In genomic region chr11:117171007-117171647, GRCh38 we compare ENCODE assay signal across 20 cellular contexts. TPM values are rescaled to one million over a fixed set of nuclear protein-coding genes. Genes with fewer than 3 reads are reported as not detected.
DNase-seq lines count a peak whose midpoint lies in the region; ATAC-seq, FAIRE-seq and TF ChIP-seq lines count a peak whose summit lies in the region.
"Had no signal": no experiment of that assay in that cellular context is flagged by ENCODE, and none has a peak within 500 bp of the region (broad histone marks: within the 10 kb centered on the region; RNA-seq: fewer than 3 reads in every experiment).

No MANE protein-coding gene starts in this region.

- no peak for TF ChIP-seq CTCF in HepG2 (CRISPR knock-in tag; IDR thresholded peaks at IDR 0.05)

- H4K20me1 ChIP-seq in HepG2 (ENCODE audit: insufficient read depth, low read length): no peaks in the 10 kb centered on the region

- no peak for ATAC-seq in HepG2
- ATAC-seq in stimulated activated memory B cell treated with anti-CD40 and anti-IgM and Interleukin-4, amounts not matched to agents 10 μg/mL and 1 μg/mL and 100 μg/mL, for 72 hours: no peak
- no peak for ATAC-seq in T-helper 17 cell
- ATAC-seq: A549; stimulated activated effector memory CD8-positive, alpha-beta T cell treated with anti-CD3 and anti-CD28 coated beads, Interleukin-12 subunit alpha, Interleukin-12 subunit beta, amount 100 ng/mL, for 72 hours had no signal

- no peak for FAIRE-seq in HepG2 (lab: Jason Lieb, UNC)
- FAIRE-seq: A549, RCC 7860 had no signal

- H3K9ac ChIP-seq in adipocyte (ENCODE audit: low read length) (peak overlapping the region; percentile 62), HepG2 (ENCODE audit: insufficient read depth, low read depth, low read length) (no peak overlapping the region)

- H3K36me3 Mint-ChIP-seq in activated T-cell treated with anti-CD3 and anti-CD28 coated beads, Interleukin-2, amount 50 U/mL, for 24 hours (ENCODE audit: low read depth): peaks cover 59% of the 10 kb centered on the region
- H3K36me3 Mint-ChIP-seq in stimulated activated memory B cell treated with anti-CD40 and anti-IgM and Interleukin-4, amounts not matched to agents 10 μg/mL and 1 μg/mL and 100 μg/mL, for 72 hours: peaks cover 10% of the 10 kb centered on the region
- peaks cover 2% of the 10 kb centered on the region for H3K36me3 Mint-ChIP-seq in T-helper 17 cell (ENCODE audit: low read depth)

- no peak overlapping the region for H3K4me3 ChIP-seq in adipocyte (ENCODE audit: low read length)
- no peak overlapping the region for H3K4me3 ChIP-seq in HepG2 (replicated peaks in 1 of 3; ENCODE audit: insufficient read depth in 1 of 3, low read depth in 2 of 3, low read length in 3 of 3)
- H3K4me3 ChIP-seq: A549, dorsolateral prefrontal cortex, esophagus muscularis mucosa, skin epidermis had no signal

- no peak for TF ChIP-seq RAD21 in HepG2 (CRISPR knock-in tag; IDR thresholded peaks at IDR 0.05)

- H3K4me1 Mint-ChIP-seq in activated T-cell treated with anti-CD3 and anti-CD28 coated beads, Interleukin-2, amount 50 U/mL, for 24 hours (ENCODE audit: low read depth): peaks cover 17% of the 10 kb centered on the region
- H3K4me1 Mint-ChIP-seq in stimulated activated memory B cell treated with anti-CD40 and anti-IgM and Interleukin-4, amounts not matched to agents 10 μg/mL and 1 μg/mL and 100 μg/mL, for 72 hours: peaks cover 11% of the 10 kb centered on the region
- H3K4me1 Mint-ChIP-seq in T-helper 17 cell: peaks cover 3% of the 10 kb centered on the region

- H3K79me2 ChIP-seq in HepG2 (ENCODE audit: insufficient read depth, low read length): no peaks in the 10 kb centered on the region

- H3K4me1 ChIP-seq in adipocyte (ENCODE audit: control insufficient read depth, insufficient read depth, low read length) (peaks cover 63% of the 10 kb centered on the region), HepG2 (ENCODE audit: insufficient read depth, low read length) (peaks cover 19% of the 10 kb centered on the region; the same call in 1 of the 2 replicates)
- H3K4me1 ChIP-seq: A549 had no signal

- in situ Hi-C loops in HepG2 (cut with HindIII; ENCODE audit: extremely low pct_ligation_motif_present, low pct_unique_long_range_greater_than_20kb): no loop called here

- H3K27ac ChIP-seq in HepG2 (ENCODE audit: extremely low read length, insufficient read depth, low read length): no peak overlapping the region
- H3K27ac ChIP-seq: A549 had no signal

- no TSS peak for BruUV-seq in HepG2 (replicated peaks; lab: Mats Ljungman, UMichigan)

- H3K9me3 ChIP-seq in adipocyte (ENCODE audit: control insufficient read depth, low read length): no peaks in the 10 kb centered on the region
- no peaks in the 10 kb centered on the region for H3K9me3 ChIP-seq in HepG2 (ENCODE audit: low read length)
- no peaks in the 10 kb centered on the region for H3K9me3 ChIP-seq in T-helper 17 cell (ENCODE audit: control insufficient read depth, low read length, poor library complexity, severe bottlenecking)
- H3K9me3 ChIP-seq: A549, esophagus muscularis mucosa had no signal

- no peak overlapping the region for H2AFZ ChIP-seq in HepG2 (ENCODE audit: low read length)

- CTCF ChIA-PET in HepG2 (lab: Yijun Ruan, JAX; ENCODE audit: low intra/inter-chr PET ratio, low total read pairs): no interaction called here

- TF ChIP-seq POLR2A in HepG2 (IDR thresholded peaks at IDR 0.05; ENCODE audit: insufficient read depth in 1 of 2, low read depth in 2 of 2, low read length in 2 of 2): no peak

- H3K27me3 ChIP-seq in adipocyte (replicated peaks; ENCODE audit: control insufficient read depth, insufficient read depth, low read length) (no peaks in the 10 kb centered on the region), HepG2 (ENCODE audit: control insufficient read depth in 1 of 2, insufficient read depth in 2 of 2, low read length in 2 of 2) (no peaks in the 10 kb centered on the region)
- H3K27me3 ChIP-seq: dorsolateral prefrontal cortex, esophagus muscularis mucosa had no signal

- no peaks in the 10 kb centered on the region for H3K9me3 Mint-ChIP-seq in activated T-cell treated with anti-CD3 and anti-CD28 coated beads, Interleukin-2, amount 50 U/mL, for 24 hours
- no peaks in the 10 kb centered on the region for H3K9me3 Mint-ChIP-seq in stimulated activated memory B cell treated with anti-CD40 and anti-IgM and Interleukin-4, amounts not matched to agents 10 μg/mL and 1 μg/mL and 100 μg/mL, for 72 hours
- H3K9me3 Mint-ChIP-seq: stimulated activated effector memory CD8-positive, alpha-beta T cell treated with anti-CD3 and anti-CD28 coated beads, Interleukin-12 subunit alpha, Interleukin-12 subunit beta, amount 100 ng/mL, for 72 hours had no signal

- no peak overlapping the region for H3K4me2 ChIP-seq in HepG2 (ENCODE audit: low read depth, low read length)
- H3K4me2 ChIP-seq: A549 had no signal

- H3K36me3 ChIP-seq in adipocyte (ENCODE audit: control insufficient read depth, insufficient read depth, low read length, severe bottlenecking): peaks cover 48% of the 10 kb centered on the region
- peaks cover 6 to 35% of the 10 kb centered on the region in 2 experiments; a peak in 4 of 5 replicates for H3K36me3 ChIP-seq in HepG2 (replicated peaks in 1 of 2; ENCODE audit: control insufficient read depth in 1 of 2, insufficient read depth in 2 of 2, low read length in 2 of 2)

- no peak for DNase-seq in activated T-cell treated with anti-CD3 and anti-CD28 coated beads, Interleukin-2, amount 50 U/mL, for 24 hours
- no peak for DNase-seq in activated T-cell treated with anti-CD3 and anti-CD28 coated beads, Interleukin-2, amount 50 U/mL, for 1 hour
- no peak for DNase-seq in adipocyte (ENCODE audit: low read depth)
- DNase-seq in HepG2 (ENCODE audit: low spot score): no peak
- DNase-seq in T-helper 17 cell: no peak
- no peak for DNase-seq in NCI-H526 (lab: John Stamatoyannopoulos, UW)
- DNase-seq in DMS153 (lab: John Stamatoyannopoulos, UW): no peak
- DNase-seq: activated effector memory CD4-positive, alpha-beta T cell treated with Interleukin-2 at 50 U/mL for 16 hours; Karpas-422; midbrain; NCI-H1105; nucleus accumbens; SW 1271 had no signal

- no peak overlapping the region for H3K4me3 Mint-ChIP-seq in activated T-cell treated with anti-CD3 and anti-CD28 coated beads, Interleukin-2, amount 50 U/mL, for 24 hours
- H3K4me3 Mint-ChIP-seq in stimulated activated memory B cell treated with anti-CD40 and anti-IgM and Interleukin-4, amounts not matched to agents 10 μg/mL and 1 μg/mL and 100 μg/mL, for 72 hours: no peak overlapping the region
- H3K4me3 Mint-ChIP-seq in T-helper 17 cell: no peak overlapping the region
- H3K4me3 Mint-ChIP-seq: stimulated activated effector memory CD8-positive, alpha-beta T cell treated with anti-CD3 and anti-CD28 coated beads, Interleukin-12 subunit alpha, Interleukin-12 subunit beta, amount 100 ng/mL, for 72 hours had no signal

- POLR2A ChIA-PET in HepG2 (lab: Yijun Ruan, JAX): interaction anchor here (1.6 to 1.8 kb wide), 2 partner anchors 7 to 27 kb away, joined by 4 to 9 read pairs; partner anchors contain the start of genes PAFAH1B2 and SIDT2

- TF ChIP-seq EP300 in HepG2 (IDR thresholded peaks at IDR 0.05; ENCODE audit: low read depth in 2 of 2, low read length in 2 of 2) (no peak), HepG2 (CRISPR knock-in tag; IDR thresholded peaks at IDR 0.05; ENCODE audit: borderline replicate concordance) (no peak)

- peak overlapping the region; percentile 84 for H3K27ac Mint-ChIP-seq in activated T-cell treated with anti-CD3 and anti-CD28 coated beads, Interleukin-2, amount 50 U/mL, for 24 hours
- peak overlapping the region; percentile 42 for H3K27ac Mint-ChIP-seq in stimulated activated memory B cell treated with anti-CD40 and anti-IgM and Interleukin-4, amounts not matched to agents 10 μg/mL and 1 μg/mL and 100 μg/mL, for 72 hours
- H3K27ac Mint-ChIP-seq in T-helper 17 cell: no peak overlapping the region

- intact Hi-C loops in HepG2 (cut with micrococcal nuclease; ENCODE audit: unreplicated experiment): no loop called here

- 92% methylated on average over 12 of the region's 12 CpGs for WGBS in HepG2 (ENCODE audit: low lambda C conversion rate)

- no peaks in the 10 kb centered on the region for H3K27me3 Mint-ChIP-seq in activated T-cell treated with anti-CD3 and anti-CD28 coated beads, Interleukin-2, amount 50 U/mL, for 24 hours
- H3K27me3 Mint-ChIP-seq in stimulated activated memory B cell treated with anti-CD40 and anti-IgM and Interleukin-4, amounts not matched to agents 10 μg/mL and 1 μg/mL and 100 μg/mL, for 72 hours: no peaks in the 10 kb centered on the region
- no peaks in the 10 kb centered on the region for H3K27me3 Mint-ChIP-seq in T-helper 17 cell

RNA-seq across cellular contexts. Expression of gene SIDT2, which starts 7.4 kb away (rescaled TPM):
- 6.8 and 11.5 TPM in 2 replicates for total RNA-seq in HepG2 (2016; rRNA removed; fragmentation: Illumina TruSeq; extraction: Trizol)
- 8.7 and 10.3 TPM in 2 replicates for total RNA-seq in HepG2 (2016; cell fraction: cytosol; rRNA removed; fragmentation: Illumina TruSeq; extraction: Trizol; ENCODE audit: low read depth)
- total RNA-seq in HepG2 (2016; cell fraction: insoluble cytoplasmic fraction; rRNA removed; fragmentation: Illumina TruSeq; extraction: Trizol): 6.4 and 12.0 TPM in 2 replicates
- 8.6 and 9.5 TPM in 2 replicates for total RNA-seq in HepG2 (2016; cell fraction: membrane; rRNA removed; fragmentation: Illumina TruSeq; extraction: Trizol)
- total RNA-seq in HepG2 (2016; cell fraction: nucleus; rRNA removed; fragmentation: Illumina TruSeq; extraction: Trizol): 15.6 and 17.2 TPM in 2 replicates
- polyA plus RNA-seq in HepG2 (2011; rRNA removed): 26.8 and 28.0 TPM in 2 replicates
- polyA plus RNA-seq in HepG2 (2011; cell fraction: cytosol; rRNA removed): 10.5 and 14.3 TPM in 2 replicates
- 82.0 and 109 TPM in 2 replicates for polyA plus RNA-seq in HepG2 (2011; cell fraction: nucleus; rRNA removed)
- polyA plus RNA-seq in HepG2 (2012): 15.1 and 15.4 TPM in 2 replicates
- polyA plus RNA-seq in HepG2 (2016; cell fraction: cytosol; fragmentation: Illumina TruSeq; extraction: Trizol; ENCODE audit: low read depth): 1.9 and 2.2 TPM in 2 replicates
- polyA plus RNA-seq in HepG2 (2016; cell fraction: insoluble cytoplasmic fraction; fragmentation: Illumina TruSeq; extraction: Trizol; ENCODE audit: low read depth): 7.8 and 8.9 TPM in 2 replicates
- 6.0 and 6.6 TPM in 2 replicates for polyA plus RNA-seq in HepG2 (2016; cell fraction: membrane; fragmentation: Illumina TruSeq; extraction: Trizol; ENCODE audit: low read depth)
- polyA plus RNA-seq in HepG2 (2016; cell fraction: nucleus; fragmentation: Illumina TruSeq; extraction: Trizol; ENCODE audit: insufficient read depth, low read depth): 24.9 and 26.7 TPM in 2 replicates
- 25.1 and 71.4 TPM in 2 replicates for polyA minus RNA-seq in HepG2 (2011; rRNA and poly(A)+ RNA removed; ENCODE audit: low replicate concordance)
- polyA minus RNA-seq in HepG2 (2011; cell fraction: cytosol; rRNA and poly(A)+ RNA removed): 11.7 and 19.1 TPM in 2 replicates
- 32.3 and 34.8 TPM in 2 replicates for polyA minus RNA-seq in HepG2 (2011; cell fraction: nucleus; rRNA and poly(A)+ RNA removed)
- total RNA-seq in T-helper 17 cell: 100 to 1,000 TPM; 106 to 118 TPM

RNA-seq across cellular contexts. Expression of gene PAFAH1B2, which starts 27.0 kb away (rescaled TPM):
- total RNA-seq in HepG2 (2016; rRNA removed; fragmentation: Illumina TruSeq; extraction: Trizol): 104 and 178 TPM in 2 replicates
- 34.4 and 37.3 TPM in 2 replicates for total RNA-seq in HepG2 (2016; cell fraction: cytosol; rRNA removed; fragmentation: Illumina TruSeq; extraction: Trizol; ENCODE audit: low read depth)
- 107 and 164 TPM in 2 replicates for total RNA-seq in HepG2 (2016; cell fraction: insoluble cytoplasmic fraction; rRNA removed; fragmentation: Illumina TruSeq; extraction: Trizol)
- 37.1 and 43.1 TPM in 2 replicates for total RNA-seq in HepG2 (2016; cell fraction: membrane; rRNA removed; fragmentation: Illumina TruSeq; extraction: Trizol)
- 42.3 and 46.9 TPM in 2 replicates for total RNA-seq in HepG2 (2016; cell fraction: nucleus; rRNA removed; fragmentation: Illumina TruSeq; extraction: Trizol)
- polyA plus RNA-seq in HepG2 (2011; rRNA removed): 27.0 and 28.8 TPM in 2 replicates
- 21.8 and 24.3 TPM in 2 replicates for polyA plus RNA-seq in HepG2 (2011; cell fraction: cytosol; rRNA removed)
- 15.1 and 15.4 TPM in 2 replicates for polyA plus RNA-seq in HepG2 (2011; cell fraction: nucleus; rRNA removed)
- polyA plus RNA-seq in HepG2 (2012): 23.9 and 26.9 TPM in 2 replicates
- polyA plus RNA-seq in HepG2 (2016; cell fraction: cytosol; fragmentation: Illumina TruSeq; extraction: Trizol; ENCODE audit: low read depth): 2.7 and 3.0 TPM in 2 replicates
- polyA plus RNA-seq in HepG2 (2016; cell fraction: insoluble cytoplasmic fraction; fragmentation: Illumina TruSeq; extraction: Trizol; ENCODE audit: low read depth): 70.7 and 75.2 TPM in 2 replicates
- 12.5 and 14.8 TPM in 2 replicates for polyA plus RNA-seq in HepG2 (2016; cell fraction: membrane; fragmentation: Illumina TruSeq; extraction: Trizol; ENCODE audit: low read depth)
- 26.9 and 30.3 TPM in 2 replicates for polyA plus RNA-seq in HepG2 (2016; cell fraction: nucleus; fragmentation: Illumina TruSeq; extraction: Trizol; ENCODE audit: insufficient read depth, low read depth)
- 84.0 and 119 TPM in 2 replicates for polyA minus RNA-seq in HepG2 (2011; rRNA and poly(A)+ RNA removed; ENCODE audit: low replicate concordance)
- polyA minus RNA-seq in HepG2 (2011; cell fraction: cytosol; rRNA and poly(A)+ RNA removed): 68.8 and 69.8 TPM in 2 replicates
- 42.0 and 56.1 TPM in 2 replicates for polyA minus RNA-seq in HepG2 (2011; cell fraction: nucleus; rRNA and poly(A)+ RNA removed)
- total RNA-seq in T-helper 17 cell: 10 to 100 TPM; 31.1 to 43.4 TPM

RNA-seq across cellular contexts. Expression of gene TAGLN, which starts 28.0 kb away (rescaled TPM):
- total RNA-seq in HepG2 (2016; rRNA removed; fragmentation: Illumina TruSeq; extraction: Trizol): 75.4 and 93.7 TPM in 2 replicates
- total RNA-seq in HepG2 (2016; cell fraction: cytosol; rRNA removed; fragmentation: Illumina TruSeq; extraction: Trizol; ENCODE audit: low read depth): 15.8 and 16.5 TPM in 2 replicates
- 83.7 and 102 TPM in 2 replicates for total RNA-seq in HepG2 (2016; cell fraction: insoluble cytoplasmic fraction; rRNA removed; fragmentation: Illumina TruSeq; extraction: Trizol)
- 20.1 and 22.3 TPM in 2 replicates for total RNA-seq in HepG2 (2016; cell fraction: membrane; rRNA removed; fragmentation: Illumina TruSeq; extraction: Trizol)
- total RNA-seq in HepG2 (2016; cell fraction: nucleus; rRNA removed; fragmentation: Illumina TruSeq; extraction: Trizol): 36.8 and 37.1 TPM in 2 replicates
- 12.6 and 14.1 TPM in 2 replicates for polyA plus RNA-seq in HepG2 (2011; rRNA removed)
- polyA plus RNA-seq in HepG2 (2011; cell fraction: cytosol; rRNA removed): 11.6 and 11.8 TPM in 2 replicates
- polyA plus RNA-seq in HepG2 (2011; cell fraction: nucleus; rRNA removed): 25.0 and 34.5 TPM in 2 replicates
- 3.6 and 5.8 TPM in 2 replicates for polyA plus RNA-seq in HepG2 (2012)
- 19.4 and 20.0 TPM in 2 replicates for polyA plus RNA-seq in HepG2 (2016; cell fraction: cytosol; fragmentation: Illumina TruSeq; extraction: Trizol; ENCODE audit: low read depth)
- 110 TPM in 2 replicates for polyA plus RNA-seq in HepG2 (2016; cell fraction: insoluble cytoplasmic fraction; fragmentation: Illumina TruSeq; extraction: Trizol; ENCODE audit: low read depth)
- polyA plus RNA-seq in HepG2 (2016; cell fraction: membrane; fragmentation: Illumina TruSeq; extraction: Trizol; ENCODE audit: low read depth): 20.4 and 20.8 TPM in 2 replicates
- polyA plus RNA-seq in HepG2 (2016; cell fraction: nucleus; fragmentation: Illumina TruSeq; extraction: Trizol; ENCODE audit: insufficient read depth, low read depth): 55.4 and 61.9 TPM in 2 replicates
- 1.5 and 8.0 TPM in 2 replicates for polyA minus RNA-seq in HepG2 (2011; rRNA and poly(A)+ RNA removed; ENCODE audit: low replicate concordance)
- polyA minus RNA-seq in HepG2 (2011; cell fraction: cytosol; rRNA and poly(A)+ RNA removed): 2.4 and 3.3 TPM in 2 replicates
- polyA minus RNA-seq in HepG2 (2011; cell fraction: nucleus; rRNA and poly(A)+ RNA removed): 5.0 and 7.5 TPM in 2 replicates
- total RNA-seq in T-helper 17 cell: 1 to 10 TPM; 8.7 to 9.6 TPM
